11 cellular contexts compared by ENCODE assay signal in the genomic region with DNA sequence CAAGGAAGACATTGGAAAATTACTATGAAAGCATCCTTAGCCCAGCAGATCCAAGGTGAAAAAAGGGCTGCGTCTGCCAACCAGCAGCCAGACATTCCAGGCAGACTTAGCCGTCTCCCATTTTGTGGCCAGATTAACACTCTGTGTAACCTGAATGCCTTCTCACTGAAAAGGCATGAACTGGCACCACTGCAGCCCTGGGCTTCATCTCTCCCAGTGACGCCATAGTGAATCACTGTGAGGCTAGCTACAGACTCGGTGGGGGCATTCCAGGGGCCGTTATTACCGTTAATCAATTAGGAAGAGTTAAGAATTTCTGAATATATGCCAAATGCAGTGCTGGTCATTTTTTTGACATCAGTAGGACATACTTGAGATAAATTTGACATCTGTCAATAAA.
DNase-seq lines count a peak whose midpoint lies in the region; ATAC-seq and TF ChIP-seq lines count a peak whose summit lies in the region.
"Had no signal": no experiment of that assay in that cellular context is flagged by ENCODE, and none has a peak within 500 bp of the region (broad histone marks: within the 10 kb centered on the region; RNA-seq: fewer than 3 reads in every experiment).

No MANE protein-coding gene starts in this region.

- DNase-seq in AG08395 (ENCODE audit: low spot score), result peak; percentile 92
- peak; percentile 98 for DNase-seq in M059J (ENCODE audit: low read depth)
- peak in 3 of 10 donors; percentile 26 to 46 (median 40) for DNase-seq in dorsolateral prefrontal cortex
- peak; percentile 38 for DNase-seq in medulla oblongata (ENCODE audit: extremely low spot score)
- DNase-seq in mucosa of descending colon, result no peak
- no peak for DNase-seq in lower lobe of right lung
- no peak for DNase-seq in DMS53 (lab: John Stamatoyannopoulos, UW)
- DNase-seq: activated T-cell treated with anti-CD3 and anti-CD28 coated beads, Interleukin-2, amount 50 U/mL, for 24 hours; CD4-positive, alpha-beta memory T cell had no signal

- no peaks in the 10 kb centered on the region for H3K4me1 ChIP-seq in mucosa of descending colon (ENCODE audit: low read depth)
- no peaks in the 10 kb centered on the region for H3K4me1 ChIP-seq in lower lobe of right lung

- H3K4me3 ChIP-seq in dorsolateral prefrontal cortex (no peak overlapping the region), mucosa of descending colon (no peak overlapping the region), lower lobe of right lung (no peak overlapping the region)

- H3K9me3 ChIP-seq in mucosa of descending colon (no peaks in the 10 kb centered on the region), lower lobe of right lung (no peaks in the 10 kb centered on the region)

- H3K27me3 ChIP-seq in dorsolateral prefrontal cortex (no peaks in the 10 kb centered on the region), lower lobe of right lung (ENCODE audit: low read depth) (no peaks in the 10 kb centered on the region)

- H3K27ac ChIP-seq in dorsolateral prefrontal cortex (peak overlapping the region in 43 of 59 donors; percentile 1 to 82 (median 53)), lower lobe of right lung (no peak overlapping the region)

- H3K36me3 ChIP-seq in mucosa of descending colon (ENCODE audit: low read depth), result no peaks in the 10 kb centered on the region
- no peaks in the 10 kb centered on the region for H3K36me3 ChIP-seq in lower lobe of right lung

- intact Hi-C loops in dorsolateral prefrontal cortex (cut with DNase I), result loop anchor here (10.0 kb wide), 2 partner anchors 621 to 631 kb away; a partner anchor contains a TSS
- intact Hi-C loops in mucosa of descending colon (cut with DNase I, micrococcal nuclease), result loop anchor here in 1 of 2 donors (10.0 kb wide), 2 partner anchors 631 to 661 kb away; a partner anchor contains a TSS
- intact Hi-C loops in lower lobe of right lung (cut with DNase I), result no loop called here

- TF ChIP-seq CTCF in dorsolateral prefrontal cortex (IDR thresholded peaks at IDR 0.05 in 54 of 56, conservative IDR thresholded peaks at IDR 0.05 in 2 of 56; ENCODE audit: low read depth in 1 of 56, partially characterized antibody in 56 of 56), result no peak
- TF ChIP-seq CTCF in mucosa of descending colon (IDR thresholded peaks at IDR 0.05), result no peak
- TF ChIP-seq CTCF in lower lobe of right lung (IDR thresholded peaks at IDR 0.05), result no peak

- ATAC-seq in mucosa of descending colon (no peak), lower lobe of right lung (no peak), HG03520 (IDR thresholded peaks at IDR 0.05; ENCODE audit: unreplicated experiment) (no peak)
- ATAC-seq: natural killer cell treated with Interleukin-12 subunit alpha and Interleukin-12 subunit beta and Interleukin-15 and Interleukin-18, amount 100 ng/mL, for 72 hours had no signal

Comparison
In these comparisons a context has a peak if more than half of its experiments do, and no peak if none do; other contexts are left out.
1. DNase-seq: peak in AG08395 (single experiment), M059J (single experiment) and medulla oblongata (single experiment); none in mucosa of descending colon (0 of 3), lower lobe of right lung (single experiment) and DMS53 (single experiment).